16 cellular contexts compared by ENCODE assay signal in the genomic region with DNA sequence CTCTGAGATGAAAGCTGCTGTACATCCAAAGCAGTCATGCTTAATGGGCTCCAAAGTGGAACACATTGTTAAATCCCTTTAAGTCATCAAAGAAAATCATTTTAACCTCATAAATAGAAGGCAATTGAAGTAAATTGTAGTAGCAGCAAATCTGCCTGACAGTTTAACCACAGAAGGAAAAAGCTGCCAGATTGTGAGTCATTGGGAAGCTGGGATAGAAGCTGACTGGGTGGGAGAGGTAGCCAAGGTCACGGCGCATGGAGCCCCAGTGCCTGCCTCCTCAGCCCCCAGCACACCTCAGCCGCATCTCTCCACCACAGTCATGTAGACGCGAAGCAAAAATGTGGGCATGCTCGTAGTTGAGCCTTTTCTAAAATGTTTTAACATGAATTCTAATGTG. TPM values are rescaled to one million over a fixed set of nuclear protein-coding genes. Genes with fewer than 3 reads are reported as not detected.
DNase-seq lines count a peak whose midpoint lies in the region; ATAC-seq and TF ChIP-seq lines count a peak whose summit lies in the region.
"Had no signal": no experiment of that assay in that cellular context is flagged by ENCODE, and none has a peak within 500 bp of the region (broad histone marks: within the 10 kb centered on the region; RNA-seq: fewer than 3 reads in every experiment).

No MANE protein-coding gene starts in this region.

- DNase-seq in CD4-positive, alpha-beta memory T cell = no peak
- DNase-seq in HT1080 (ENCODE audit: low read depth) = peak; percentile 80
- peak; percentile 89 for DNase-seq in amniotic epithelial cell (ENCODE audit: low read depth)
- peak; percentile 15 for DNase-seq in mesenchymal stem cell
- no peak for DNase-seq in Karpas-422
- DNase-seq in GM10266 (ENCODE audit: extremely low spot score) = no peak
- DNase-seq: activated CD4-positive, alpha-beta T cell treated with anti-CD3 and anti-CD28 coated beads, Interleukin-2, amount 50 U/mL, for 48 hours; activated naive CD4-positive, alpha-beta T cell treated with Interleukin-2 at 50 U/mL for 16 hours; foreskin keratinocyte; NCI-H2171 treated with DMSO at 0.1 percent for 48 hours; right cardiac atrium had no signal

- WGBS in mesenchymal stem cell = 98% methylated on average over 6 of the region's 6 CpGs

- peak overlapping the region in 4 of 7 donors; percentile 6 to 91 (median 35) for H3K27ac Mint-ChIP-seq in CD4-positive, alpha-beta memory T cell
- H3K27ac Mint-ChIP-seq: T-helper 1 cell treated with Interleukin-12 subunit alpha and Interleukin-12 subunit beta and Interleukin-4 antibody, amounts not matched to agents 30 μg/mL and 1 μg/mL, for 36 hours had no signal

- no peak overlapping the region for H3K4me3 ChIP-seq in CD4-positive, alpha-beta memory T cell (ENCODE audit: low read length in 2 of 2)
- H3K4me3 ChIP-seq in mesenchymal stem cell (ENCODE audit: insufficient read depth in 1 of 2, low read depth in 1 of 2, low read length in 2 of 2) (no peak overlapping the region), Karpas-422 (ENCODE audit: low read length) (no peak overlapping the region)

- no peak overlapping the region for H2AK5ac ChIP-seq in mesenchymal stem cell (ENCODE audit: low read length, severe bottlenecking)

- H3K4me1 ChIP-seq in CD4-positive, alpha-beta memory T cell (ENCODE audit: insufficient read depth, low read length) = peaks cover 49% of the 10 kb centered on the region
- H3K4me1 ChIP-seq in mesenchymal stem cell (ENCODE audit: control insufficient read depth, insufficient read depth, low read depth, low read length) = peaks cover 7% of the 10 kb centered on the region
- no peaks in the 10 kb centered on the region for H3K4me1 ChIP-seq in Karpas-422 (ENCODE audit: low read length)
- H3K4me1 ChIP-seq: foreskin keratinocyte had no signal

- ATAC-seq in HG02938 (IDR thresholded peaks at IDR 0.05; ENCODE audit: unreplicated experiment) = no peak
- ATAC-seq in HG03460 (IDR thresholded peaks at IDR 0.05; ENCODE audit: unreplicated experiment) = no peak
- ATAC-seq: foreskin keratinocyte, right cardiac atrium had no signal

- CTCF ChIA-PET in CD4-positive, alpha-beta memory T cell (lab: Charles Lee; ENCODE audit: partially characterized antibody) = interaction anchor here (0.9 to 4.7 kb wide), 4 partner anchors 8 to 106 kb away, joined by 3 to 60 read pairs (median 8); no protein-coding TSS in a partner anchor

- no peak overlapping the region for H2BK15ac ChIP-seq in mesenchymal stem cell (ENCODE audit: low read depth, poor library complexity, severe bottlenecking)

- peaks cover 10% of the 10 kb centered on the region for H3K79me1 ChIP-seq in mesenchymal stem cell (replicated peaks; ENCODE audit: low read length, poor library complexity, severe bottlenecking)

- H3K4me2 ChIP-seq in mesenchymal stem cell (ENCODE audit: low read length, poor library complexity, severe bottlenecking) (no peak overlapping the region), Karpas-422 (ENCODE audit: low read depth, low read length, poor library complexity, severe bottlenecking) (no peak overlapping the region)
- H3K4me2 ChIP-seq: KMS-11 had no signal

- H3K4me1 Mint-ChIP-seq in CD4-positive, alpha-beta memory T cell = peaks cover 24 to 77% (median 44%) of the 10 kb centered on the region in 4 donors

- no peaks in the 10 kb centered on the region for H3K27me3 Mint-ChIP-seq in CD4-positive, alpha-beta memory T cell

- no peak overlapping the region for H4K91ac ChIP-seq in mesenchymal stem cell (ENCODE audit: low read length)

- no peaks in the 10 kb centered on the region for H4K20me1 ChIP-seq in Karpas-422 (ENCODE audit: insufficient read depth, low read depth, low read length)

- no peak overlapping the region for H3K23ac ChIP-seq in mesenchymal stem cell (ENCODE audit: low read length in 2 of 2)

- no peak overlapping the region for H2BK5ac ChIP-seq in mesenchymal stem cell (ENCODE audit: low read depth, low read length, poor library complexity, severe bottlenecking)

- no peak overlapping the region for H2AFZ ChIP-seq in mesenchymal stem cell (ENCODE audit: low read depth, low read length)
- no peak overlapping the region for H2AFZ ChIP-seq in Karpas-422 (ENCODE audit: low read length)

- no peak overlapping the region for H3K4me3 Mint-ChIP-seq in CD4-positive, alpha-beta memory T cell
- H3K4me3 Mint-ChIP-seq: CD14-positive monocyte; T-helper 1 cell treated with Interleukin-12 subunit alpha and Interleukin-12 subunit beta and Interleukin-4 antibody, amounts not matched to agents 30 μg/mL and 1 μg/mL, for 36 hours had no signal

- TF ChIP-seq CTCF in GM10266 (IDR thresholded peaks at IDR 0.05; ENCODE audit: control insufficient read depth, insufficient read depth, low read depth, missing control alignments) = no peak

- peaks cover 6% of the 10 kb centered on the region for H3K36me3 ChIP-seq in CD4-positive, alpha-beta memory T cell (ENCODE audit: insufficient read depth, low read length)
- peaks cover 22 to 52% of the 10 kb centered on the region in 2 experiments for H3K36me3 ChIP-seq in mesenchymal stem cell (ENCODE audit: control insufficient read depth in 1 of 2, insufficient read depth in 2 of 2, low read depth in 1 of 2, low read length in 2 of 2)
- H3K36me3 ChIP-seq in Karpas-422 (ENCODE audit: insufficient read depth, low read length) = peaks cover 6% of the 10 kb centered on the region; the same call in 1 of the 2 replicates

- H3K18ac ChIP-seq in mesenchymal stem cell (ENCODE audit: low read depth in 1 of 2, low read length in 2 of 2) = no peak overlapping the region

- no peak overlapping the region for H2BK12ac ChIP-seq in mesenchymal stem cell (ENCODE audit: low read length in 2 of 2)

- no peak overlapping the region for H3K14ac ChIP-seq in mesenchymal stem cell (ENCODE audit: low read length in 2 of 2)

- peaks cover 22 to 34% of the 10 kb centered on the region in 2 donors for H3K36me3 Mint-ChIP-seq in CD4-positive, alpha-beta memory T cell

- intact Hi-C loops in CD4-positive, alpha-beta memory T cell (cut with micrococcal nuclease) = no loop called here

- H3K9me2 ChIP-seq in Karpas-422 (replicated peaks; ENCODE audit: insufficient read depth, low read length) = no peaks in the 10 kb centered on the region

- no peak overlapping the region for H2BK120ac ChIP-seq in mesenchymal stem cell (ENCODE audit: low read depth, low read length)

- no peaks in the 10 kb centered on the region for H3K9me3 Mint-ChIP-seq in CD4-positive, alpha-beta memory T cell
- H3K9me3 Mint-ChIP-seq: CD14-positive monocyte; T-helper 1 cell treated with Interleukin-12 subunit alpha and Interleukin-12 subunit beta and Interleukin-4 antibody, amounts not matched to agents 30 μg/mL and 1 μg/mL, for 36 hours had no signal

- H3K9ac ChIP-seq in mesenchymal stem cell (ENCODE audit: low read length) (no peak overlapping the region), Karpas-422 (ENCODE audit: low read length) (no peak overlapping the region)
- H3K9ac ChIP-seq: KMS-11 had no signal

- no peak overlapping the region for H3K27ac ChIP-seq in CD4-positive, alpha-beta memory T cell (ENCODE audit: low read depth, low read length)
- H3K27ac ChIP-seq in mesenchymal stem cell (ENCODE audit: low read length, poor library complexity, severe bottlenecking) = no peak overlapping the region
- H3K27ac ChIP-seq in Karpas-422 (ENCODE audit: low read length) = no peak overlapping the region
- H3K27ac ChIP-seq: foreskin keratinocyte, KMS-11 had no signal

- no peaks in the 10 kb centered on the region for H3K27me3 ChIP-seq in CD4-positive, alpha-beta memory T cell (ENCODE audit: insufficient read depth, low read length)
- H3K27me3 ChIP-seq in mesenchymal stem cell (ENCODE audit: control insufficient read depth in 1 of 2, insufficient read depth in 1 of 2, low read length in 2 of 2) (no peaks in the 10 kb centered on the region), Karpas-422 (ENCODE audit: low read length) (no peaks in the 10 kb centered on the region)
- H3K27me3 ChIP-seq: foreskin keratinocyte had no signal

- no peak overlapping the region for H4K8ac ChIP-seq in mesenchymal stem cell (ENCODE audit: low read length)

- no peak overlapping the region for H3K4ac ChIP-seq in mesenchymal stem cell (ENCODE audit: low read depth in 1 of 2, low read length in 2 of 2)

- POLR2A ChIA-PET in CD4-positive, alpha-beta memory T cell (lab: Charles Lee; ENCODE audit: partially characterized antibody) = no interaction called here

- no peaks in the 10 kb centered on the region for H3K79me2 ChIP-seq in Karpas-422 (ENCODE audit: low read length)

- H3K9me3 ChIP-seq in CD4-positive, alpha-beta memory T cell (ENCODE audit: control insufficient read depth in 1 of 2, low read length in 2 of 2) = no peaks in the 10 kb centered on the region
- H3K9me3 ChIP-seq in mesenchymal stem cell (ENCODE audit: control insufficient read depth, low read length) (no peaks in the 10 kb centered on the region), Karpas-422 (ENCODE audit: low read length) (no peaks in the 10 kb centered on the region)

RNA-seq across cellular contexts. Expression of gene STARD3NL, which starts 51.3 kb away (rescaled TPM):
- total RNA-seq in CD4-positive, alpha-beta memory T cell = 10 to 100 TPM; 11.4 to 12.6 TPM
- 10 to 100 TPM; 27.2 to 54.4 TPM for polyA plus RNA-seq in CD4-positive, alpha-beta memory T cell
- total RNA-seq in HT1080 (2014; rRNA removed; shearing (Covaris generic)) = 71.6 and 87.5 TPM in 2 replicates
- 76.0 and 76.6 TPM in 2 replicates for polyA plus RNA-seq in HT1080 (2015; cell fraction: cytosol; rRNA removed)
- 33.4 and 38.4 TPM in 2 replicates for polyA plus RNA-seq in HT1080 (2015; cell fraction: nucleus; rRNA removed)
- 55.4 TPM for polyA plus RNA-seq in mesenchymal stem cell (2013, experiment 1 of 2)
- polyA plus RNA-seq in mesenchymal stem cell (2013, experiment 2 of 2) = 57.5 TPM
- total RNA-seq in Karpas-422 (2014; rRNA removed; shearing (Covaris generic); ENCODE audit: low replicate concordance) = 29.4 and 50.4 TPM in 2 replicates

Comparison
In these comparisons a context has a peak if more than half of its experiments do, and no peak if none do; other contexts are left out.
1. DNase-seq: peak in HT1080 (single experiment), amniotic epithelial cell (single experiment) and mesenchymal stem cell (single experiment); none in CD4-positive, alpha-beta memory T cell (0 of 5), Karpas-422 (single experiment) and GM10266 (single experiment).